ENCODE assay signal across 10 cellular contexts in genomic region chr9:137959641-137960411, GRCh38.
"Had no signal": no experiment of that assay in that cellular context is flagged by ENCODE, and none has a peak within 500 bp of the region (broad histone marks: within the 10 kb centered on the region; RNA-seq: fewer than 3 reads in every experiment).

No MANE protein-coding gene starts in this region.

- H3K27ac Mint-ChIP-seq: activated naive CD8-positive, alpha-beta T cell treated with anti-CD3 and anti-CD28 coated beads, Interleukin-2, amount 50 U/mL, for 24 hours; nephron progenitor cell; T-helper 2 cell treated with Interferon-gamma antibody and Interleukin-4, amounts not matched to agents 5 μg/mL and 100 μg/mL, for 36 hours had no signal

- H3K4me1 ChIP-seq: ascending aorta, pancreas, transverse colon had no signal

- H3K27me3 ChIP-seq: ascending aorta, pancreas, transverse colon had no signal

- ATAC-seq: activated naive CD8-positive, alpha-beta T cell treated with anti-CD3 and anti-CD28 coated beads, Interleukin-2, amount 50 U/mL, for 24 hours; pancreas had no signal

- H3K4me1 Mint-ChIP-seq: activated naive CD8-positive, alpha-beta T cell treated with anti-CD3 and anti-CD28 coated beads, Interleukin-2, amount 50 U/mL, for 24 hours; nephron progenitor cell had no signal

- H3K36me3 ChIP-seq: ascending aorta, pancreas, transverse colon had no signal

- H3K9me3 Mint-ChIP-seq: T-helper 2 cell treated with Interferon-gamma antibody and Interleukin-4, amounts not matched to agents 5 μg/mL and 100 μg/mL, for 36 hours had no signal

- H3K4me3 Mint-ChIP-seq: activated naive CD8-positive, alpha-beta T cell treated with anti-CD3 and anti-CD28 coated beads, Interleukin-2, amount 50 U/mL, for 24 hours; nephron progenitor cell; T-helper 2 cell treated with Interferon-gamma antibody and Interleukin-4, amounts not matched to agents 5 μg/mL and 100 μg/mL, for 36 hours had no signal

- H3K9me3 ChIP-seq: ascending aorta, pancreas, transverse colon had no signal

- H3K27ac ChIP-seq: ascending aorta, pancreas, skin epidermis, transverse colon had no signal

- DNase-seq: activated CD4-positive, alpha-beta T cell treated with anti-CD3 and anti-CD28 coated beads, Interleukin-2, amount 50 U/mL, for 48 hours; activated CD4-positive, CD25-positive, alpha-beta regulatory T cell treated with anti-CD3 and anti-CD28 coated beads, Interleukin-2, amount 50 U/mL, for 72 hours; activated naive CD8-positive, alpha-beta T cell treated with anti-CD3 and anti-CD28 coated beads, Interleukin-2, amount 50 U/mL, for 24 hours; nephron progenitor cell; pancreas; SW 1271; transverse colon had no signal

- H3K4me3 ChIP-seq: ascending aorta, pancreas, skin epidermis, transverse colon had no signal
